Comparison of ENCODE assay signal across 32 cellular contexts in the genomic region with DNA sequence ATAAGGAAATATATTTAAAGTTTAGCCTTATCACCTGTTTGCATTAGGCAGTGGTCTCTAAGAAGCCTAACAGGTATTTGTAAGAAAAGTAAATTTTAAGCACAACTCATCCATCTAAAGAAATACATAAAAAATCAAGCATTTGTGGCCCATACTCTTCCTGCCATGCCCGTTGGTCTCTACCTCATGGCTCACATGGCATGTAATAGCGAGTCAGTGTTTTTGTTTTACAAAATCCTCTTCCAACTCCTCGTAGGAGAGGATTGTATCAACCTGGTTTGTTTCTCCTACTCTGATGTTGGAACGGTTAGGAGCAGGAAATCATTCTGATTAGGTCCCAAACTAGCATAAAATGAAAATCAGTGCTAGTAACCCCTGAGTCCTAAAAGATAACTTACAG.
DNase-seq lines count a peak whose midpoint lies in the region; ATAC-seq and TF ChIP-seq lines count a peak whose summit lies in the region.
"Had no signal": no experiment of that assay in that cellular context is flagged by ENCODE, and none has a peak within 500 bp of the region (broad histone marks: within the 10 kb centered on the region; RNA-seq: fewer than 3 reads in every experiment).

No MANE protein-coding gene starts in this region.

- H3K4me2 ChIP-seq in mammary epithelial cell (ENCODE audit: insufficient read depth, low read depth, low read length) (no peak overlapping the region), PC-9 (no peak overlapping the region)
- H3K4me2 ChIP-seq: SK-N-SH had no signal

- H3K9ac ChIP-seq in mammary epithelial cell (ENCODE audit: insufficient read depth, low read length) = no peak overlapping the region
- H3K9ac ChIP-seq: SK-N-SH had no signal

- peaks cover 24% of the 10 kb centered on the region for H3K4me1 Mint-ChIP-seq in MCF 10A (ENCODE audit: insufficient read depth, unreplicated experiment)
- peaks cover 58% of the 10 kb centered on the region for H3K4me1 Mint-ChIP-seq in type B pancreatic cell (ENCODE audit: unreplicated experiment)
- H3K4me1 Mint-ChIP-seq: activated T-helper 17 cell treated with anti-CD3 and anti-CD28 coated beads, Interleukin-2, amount 50 U/mL, for 72 hours; T-helper 17 cell had no signal

- H3K4me1 ChIP-seq in mammary epithelial cell (ENCODE audit: insufficient read depth, low read length) (peaks cover 27% of the 10 kb centered on the region), PC-9 (replicated peaks; ENCODE audit: insufficient read depth) (peaks cover 21% of the 10 kb centered on the region)
- H3K4me1 ChIP-seq: breast epithelium had no signal

- no peaks in the 10 kb centered on the region for H3K27me3 Mint-ChIP-seq in MCF 10A (ENCODE audit: insufficient read depth, unreplicated experiment)
- H3K27me3 Mint-ChIP-seq in type B pancreatic cell = no peaks in the 10 kb centered on the region

- no peaks in the 10 kb centered on the region for H4K20me1 ChIP-seq in mammary epithelial cell (ENCODE audit: insufficient read depth, low read length)
- no peaks in the 10 kb centered on the region for H4K20me1 ChIP-seq in PC-9 (ENCODE audit: insufficient read depth)

- 69% methylated on average over 4 of the region's 4 CpGs for WGBS in mammary epithelial cell (ENCODE audit: low coverage, missing lambda C conversion rate)

- H3F3A ChIP-seq in PC-9 (ENCODE audit: insufficient read depth, low read depth) = peaks cover 25% of the 10 kb centered on the region

- H3K9me3 Mint-ChIP-seq in MCF 10A (ENCODE audit: unreplicated experiment) (no peaks in the 10 kb centered on the region), type B pancreatic cell (no peaks in the 10 kb centered on the region)
- H3K9me3 Mint-ChIP-seq: activated CD8-positive, alpha-beta T cell treated with anti-CD3 and anti-CD28 coated beads for 36 hours; activated T-helper 17 cell treated with anti-CD3 and anti-CD28 coated beads, Interleukin-2, amount 50 U/mL, for 72 hours; CD8-positive, alpha-beta T cell; IgD-negative memory B cell; naive thymus-derived CD4-positive, alpha-beta T cell had no signal

- no peak overlapping the region for H3K27ac Mint-ChIP-seq in MCF 10A (ENCODE audit: low read depth, unreplicated experiment)
- H3K27ac Mint-ChIP-seq in type B pancreatic cell = peak overlapping the region; percentile 35
- H3K27ac Mint-ChIP-seq: activated CD8-positive, alpha-beta T cell treated with anti-CD3 and anti-CD28 coated beads for 36 hours; activated T-helper 17 cell treated with anti-CD3 and anti-CD28 coated beads, Interleukin-2, amount 50 U/mL, for 72 hours; CD8-positive, alpha-beta T cell; IgD-negative memory B cell; naive thymus-derived CD4-positive, alpha-beta T cell; T-helper 17 cell had no signal

- no peaks in the 10 kb centered on the region for H3K36me3 ChIP-seq in mammary epithelial cell (ENCODE audit: insufficient read depth, low read length)
- H3K36me3 ChIP-seq in PC-9 (ENCODE audit: low read depth) = 0 out of 2 replicates have a peak, but pooled peaks cover 5% of the 10 kb centered on the region
- H3K36me3 ChIP-seq: breast epithelium, esophagus squamous epithelium, vagina had no signal

- POLR2A ChIA-PET in MCF 10A (lab: Yijun Ruan, JAX) (interaction anchor here (0.7 to 2.6 kb wide), 5 partner anchors 21 to 226 kb away, joined by 4 to 8 read pairs (median 7); no protein-coding TSS in a partner anchor), RWPE1 (lab: Yijun Ruan, JAX; ENCODE audit: low non-redundant PET) (no interaction called here), PC-9 (lab: Charles Lee; ENCODE audit: unreplicated experiment) (no interaction called here)

- TF ChIP-seq CTCF in mammary epithelial cell (conservative IDR thresholded peaks at IDR 0.05 in 1 of 2, IDR thresholded peaks at IDR 0.05 in 1 of 2; ENCODE audit: extremely low read depth in 1 of 2, insufficient read depth in 1 of 2, low read depth in 1 of 2, low read length in 2 of 2) (no peak), MCF 10A (IDR thresholded peaks at IDR 0.05; ENCODE audit: unreplicated experiment) (no peak), RWPE1 (conservative IDR thresholded peaks at IDR 0.05; ENCODE audit: low read depth) (no peak), fibroblast of mammary gland (conservative IDR thresholded peaks at IDR 0.05; ENCODE audit: control insufficient read depth, insufficient read depth, low read depth, low read length) (no peak), type B pancreatic cell (conservative IDR thresholded peaks at IDR 0.05) (no peak), PC-9 (conservative IDR thresholded peaks at IDR 0.05) (no peak)

- H3K4me3 ChIP-seq in mammary epithelial cell (replicated peaks in 1 of 3; ENCODE audit: insufficient read depth in 1 of 3, low read depth in 2 of 3, low read length in 3 of 3) = no peak overlapping the region
- H3K4me3 ChIP-seq in fibroblast of mammary gland (ENCODE audit: control insufficient read depth, low read depth, low read length) = no peak overlapping the region
- no peak overlapping the region for H3K4me3 ChIP-seq in PC-9
- H3K4me3 ChIP-seq: breast epithelium, coronary artery, esophagus squamous epithelium, psoas muscle, vagina had no signal

- in situ Hi-C loops in mammary epithelial cell (cut with MboI; ENCODE audit: low sequenced_read_pairs in 2 of 2) = no loop called here

- CTCF ChIA-PET in mammary epithelial cell (lab: Charles Lee; ENCODE audit: low non-redundant PET) = no interaction called here
- CTCF ChIA-PET in MCF 10A (lab: Yijun Ruan, JAX) = no interaction called here
- CTCF ChIA-PET in RWPE1 (lab: Yijun Ruan, JAX) = no interaction called here
- CTCF ChIA-PET in PC-9 (lab: Charles Lee) = no interaction called here

- no peak for ATAC-seq in HG03439 (IDR thresholded peaks at IDR 0.05; ENCODE audit: unreplicated experiment)
- ATAC-seq: activated CD8-positive, alpha-beta T cell treated with anti-CD3 and anti-CD28 coated beads for 36 hours; activated T-helper 17 cell treated with anti-CD3 and anti-CD28 coated beads, Interleukin-2, amount 50 U/mL, for 72 hours; CD8-positive, alpha-beta T cell; left ventricle myocardium superior; naive thymus-derived CD4-positive, alpha-beta T cell; psoas muscle; stimulated activated naive CD8-positive, alpha-beta T cell treated with anti-CD3 and anti-CD28 coated beads, Interleukin-15, Interleukin-2, amounts not matched to agents 100 U/mL and 50 U/mL, for 24 hours; T-helper 17 cell had no signal

- H3K9me3 ChIP-seq in mammary epithelial cell (replicated peaks; ENCODE audit: insufficient read depth, low read length) (no peaks in the 10 kb centered on the region), PC-9 (ENCODE audit: insufficient read depth, low read depth) (no peaks in the 10 kb centered on the region)
- H3K9me3 ChIP-seq: breast epithelium, esophagus squamous epithelium, psoas muscle, SK-N-SH, vagina had no signal

- peak; percentile 60 for DNase-seq in mammary epithelial cell
- no peak for DNase-seq in MCF 10A (ENCODE audit: unreplicated experiment)
- DNase-seq in RWPE1 (ENCODE audit: low spot score) = no peak
- DNase-seq in fibroblast of mammary gland (ENCODE audit: low read depth) = peak; percentile 72
- no peak for DNase-seq in type B pancreatic cell (ENCODE audit: extremely low spot score, unreplicated experiment)
- DNase-seq in hippocampal formation (lab: John Stamatoyannopoulos, UW) = no peak
- no peak for DNase-seq in PC-9
- DNase-seq: activated CD8-positive, alpha-beta T cell treated with anti-CD3 and anti-CD28 coated beads for 36 hours; activated naive CD4-positive, alpha-beta T cell treated with anti-CD3 and anti-CD28 coated beads, Interleukin-2, amount 50 U/mL, for 16 hours; amygdala; CD8-positive, alpha-beta T cell; esophagus squamous epithelium; GOT3; islet precursor cell; left ventricle myocardium superior; naive thymus-derived CD4-positive, alpha-beta T cell; NCI-H1105 treated with DMSO at 0.1 percent for 48 hours; NCI-H2029 treated with DMSO at 0.1 percent for 48 hours; NCI-H2227 treated with DMSO at 0.1 percent for 48 hours; NCI-H69; nucleus accumbens; psoas muscle; SK-N-SH; stimulated activated naive CD8-positive, alpha-beta T cell treated with anti-CD3 and anti-CD28 coated beads, Interleukin-15, Interleukin-2, amounts not matched to agents 100 U/mL and 50 U/mL, for 24 hours; T-helper 17 cell had no signal

- BruUV-seq in mammary epithelial cell (replicated peaks; lab: Mats Ljungman, UMichigan) = no TSS peak
- BruUV-seq in MCF 10A (replicated peaks; lab: Mats Ljungman, UMichigan) = no TSS peak
- BruUV-seq in PC-9 (replicated peaks; lab: Mats Ljungman, UMichigan) = no TSS peak

- no peak overlapping the region for H3K27ac ChIP-seq in mammary epithelial cell (ENCODE audit: insufficient read depth, low read depth, low read length)
- peak overlapping the region; percentile 57; the same call in 1 of the 2 replicates for H3K27ac ChIP-seq in RWPE1
- H3K27ac ChIP-seq in PC-9 = no peak overlapping the region
- H3K27ac ChIP-seq: 22Rv1, breast epithelium, coronary artery, esophagus squamous epithelium, psoas muscle, vagina had no signal

- H3K27me3 ChIP-seq in mammary epithelial cell (ENCODE audit: insufficient read depth, low read length) (no peaks in the 10 kb centered on the region), PC-9 (ENCODE audit: insufficient read depth, low read depth) (no peaks in the 10 kb centered on the region)
- H3K27me3 ChIP-seq: breast epithelium, esophagus squamous epithelium, vagina had no signal

- H3K4me3 Mint-ChIP-seq in MCF 10A (ENCODE audit: unreplicated experiment) (no peak overlapping the region), type B pancreatic cell (no peak overlapping the region)
- H3K4me3 Mint-ChIP-seq: activated CD8-positive, alpha-beta T cell treated with anti-CD3 and anti-CD28 coated beads for 36 hours; activated T-helper 17 cell treated with anti-CD3 and anti-CD28 coated beads, Interleukin-2, amount 50 U/mL, for 72 hours; CD8-positive, alpha-beta T cell; IgD-negative memory B cell; naive thymus-derived CD4-positive, alpha-beta T cell; T-helper 17 cell had no signal

- H3K36me3 Mint-ChIP-seq in MCF 10A (ENCODE audit: insufficient read depth, unreplicated experiment) (peaks cover 4% of the 10 kb centered on the region), type B pancreatic cell (no peaks in the 10 kb centered on the region)
- H3K36me3 Mint-ChIP-seq: CD8-positive, alpha-beta T cell; IgD-negative memory B cell; naive thymus-derived CD4-positive, alpha-beta T cell had no signal

- no peaks in the 10 kb centered on the region; the same call in 1 of the 2 replicates for H3K9me2 ChIP-seq in PC-9 (ENCODE audit: insufficient read depth)
- H3K9me2 ChIP-seq: SK-N-SH had no signal

- intact Hi-C loops in mammary epithelial cell (cut with micrococcal nuclease) = loop anchor here (10.0 kb wide), 1 partner anchor 288 kb away; a partner anchor contains a TSS
- intact Hi-C loops in MCF 10A (cut with micrococcal nuclease) = no loop called here
- intact Hi-C loops in PC-9 (cut with micrococcal nuclease; ENCODE audit: unreplicated experiment) = no loop called here

- dilution Hi-C loops in mammary epithelial cell (cut with HindIII; ENCODE audit: low sequenced_read_pairs) = no loop called here

- H3K79me2 ChIP-seq in mammary epithelial cell (ENCODE audit: insufficient read depth, low read length) (peaks cover 94% of the 10 kb centered on the region), PC-9 (ENCODE audit: low read depth) (peaks cover 95% of the 10 kb centered on the region)

- H2AFZ ChIP-seq in mammary epithelial cell (ENCODE audit: low read depth, low read length) (no peak overlapping the region), PC-9 (no peak overlapping the region)

Comparison
In these comparisons a context has a peak if more than half of its experiments do, and no peak if none do; other contexts are left out.
1. DNase-seq: peak in mammary epithelial cell (single experiment) and fibroblast of mammary gland (single experiment); none in MCF 10A (single experiment), RWPE1 (single experiment), type B pancreatic cell (single experiment), hippocampal formation (0 of 2) and PC-9 (0 of 2).